In genomic region chr1:153465728-153466625, GRCh38 we compare ENCODE assay signal across 8 cellular contexts. TPM values are rescaled to one million over a fixed set of nuclear protein-coding genes. Genes with fewer than 3 reads are reported as not detected.
DNase-seq lines count a peak whose midpoint lies in the region; ATAC-seq, FAIRE-seq and TF ChIP-seq lines count a peak whose summit lies in the region.

No MANE protein-coding gene starts in this region.

- DNase-seq in A172 (ENCODE audit: low spot score), result peak; percentile 29
- DNase-seq in GM19239 (ENCODE audit: insufficient read length, low spot score), result peak; percentile 52
- peak; percentile 23 to 40 for DNase-seq in SJCRH30
- peak; percentile 71 for DNase-seq in activated naive CD4-positive, alpha-beta T cell treated with anti-CD3 and anti-CD28 coated beads, Interleukin-2, amount 10 ng/mL, durations not matched to agents 7 days and 5 days
- DNase-seq in right atrium auricular region (ENCODE audit: low spot score), result peak; percentile 67
- peak; percentile 69 for DNase-seq in stimulated activated CD4-positive, alpha-beta T cell treated with anti-CD3 and anti-CD28 coated beads, Interleukin-12 subunit alpha, Interleukin-12 subunit beta, amount 100 ng/mL, for 4 hours
- DNase-seq in pons (ENCODE audit: low spot score), result no peak

- no peaks in the 10 kb centered on the region for H3K36me3 Mint-ChIP-seq in activated naive CD4-positive, alpha-beta T cell treated with anti-CD3 and anti-CD28 coated beads, Interleukin-2, amount 10 ng/mL, durations not matched to agents 7 days and 5 days

- TF ChIP-seq CTCF in right atrium auricular region (IDR thresholded peaks at IDR 0.05), result peak; percentile 78 to 88

- H3K27ac ChIP-seq in SJCRH30 (no peak overlapping the region), right atrium auricular region (no peak overlapping the region)

- no peaks in the 10 kb centered on the region for H3K27me3 ChIP-seq in SJCRH30
- H3K27me3 ChIP-seq in right atrium auricular region, result no peaks in the 10 kb centered on the region

- ATAC-seq in GM21367 (IDR thresholded peaks at IDR 0.05; ENCODE audit: unreplicated experiment), result no peak

- H3K9me3 ChIP-seq in SJCRH30 (replicated peaks), result no peaks in the 10 kb centered on the region
- peaks cover 0 to under 1% of the 10 kb centered on the region in 2 donors for H3K9me3 ChIP-seq in right atrium auricular region

- no peak overlapping the region for H3K4me3 ChIP-seq in SJCRH30
- no peak overlapping the region for H3K4me3 ChIP-seq in right atrium auricular region

- no peaks in the 10 kb centered on the region for H3K9me3 Mint-ChIP-seq in activated naive CD4-positive, alpha-beta T cell treated with anti-CD3 and anti-CD28 coated beads, Interleukin-2, amount 10 ng/mL, durations not matched to agents 7 days and 5 days

- H3K4me1 ChIP-seq in SJCRH30, result no peaks in the 10 kb centered on the region
- peaks cover 0 to 15% of the 10 kb centered on the region in 2 donors for H3K4me1 ChIP-seq in right atrium auricular region

- CTCF ChIA-PET in activated naive CD4-positive, alpha-beta T cell treated with anti-CD3 and anti-CD28 coated beads, Interleukin-2, amount 10 ng/mL, durations not matched to agents 7 days and 5 days (lab: Charles Lee), result interaction anchor here (0.6 to 2.2 kb wide), 9 partner anchors 9 to 545 kb away, joined by 3 to 15 read pairs (median 3); no protein-coding TSS in a partner anchor

- no peaks in the 10 kb centered on the region for H3K4me1 Mint-ChIP-seq in activated naive CD4-positive, alpha-beta T cell treated with anti-CD3 and anti-CD28 coated beads, Interleukin-2, amount 10 ng/mL, durations not matched to agents 7 days and 5 days

- peaks cover 45% of the 10 kb centered on the region for H3K27me3 Mint-ChIP-seq in activated naive CD4-positive, alpha-beta T cell treated with anti-CD3 and anti-CD28 coated beads, Interleukin-2, amount 10 ng/mL, durations not matched to agents 7 days and 5 days

- peak; percentile 69 for FAIRE-seq in GM19239 (lab: Jason Lieb, UNC)

- H3K27ac Mint-ChIP-seq in activated naive CD4-positive, alpha-beta T cell treated with anti-CD3 and anti-CD28 coated beads, Interleukin-2, amount 10 ng/mL, durations not matched to agents 7 days and 5 days, result no peak overlapping the region

- H3K36me3 ChIP-seq in SJCRH30 (no peaks in the 10 kb centered on the region), right atrium auricular region (no peaks in the 10 kb centered on the region)

- no peak overlapping the region for H3K4me3 Mint-ChIP-seq in activated naive CD4-positive, alpha-beta T cell treated with anti-CD3 and anti-CD28 coated beads, Interleukin-2, amount 10 ng/mL, durations not matched to agents 7 days and 5 days

RNA-seq across cellular contexts. Expression of gene S100A7, which starts 5.5 kb away (rescaled TPM):
- not detected in 2 replicates for total RNA-seq in A172 (2014; rRNA removed; shearing (Covaris generic))
- not detected in 2 replicates for total RNA-seq in SJCRH30 (2014; rRNA removed; shearing (Covaris generic))
- not detected for total RNA-seq in right atrium auricular region

RNA-seq across cellular contexts. Expression of gene S100A7A, which starts 49.7 kb away (rescaled TPM):
- not detected in 2 replicates for total RNA-seq in A172 (2014; rRNA removed; shearing (Covaris generic))
- not detected in 2 replicates for total RNA-seq in SJCRH30 (2014; rRNA removed; shearing (Covaris generic))
- total RNA-seq in right atrium auricular region, result not detected
